Comparison of ENCODE assay signal across 30 cellular contexts in genomic region chr14:86087377-86087776, GRCh38.
"Had no signal": no experiment of that assay in that cellular context is flagged by ENCODE, and none has a peak within 500 bp of the region (broad histone marks: within the 10 kb centered on the region; RNA-seq: fewer than 3 reads in every experiment).

No MANE protein-coding gene starts in this region.

- H3K27me3 ChIP-seq: ascending aorta, brain microvascular endothelial cell, gastroesophageal sphincter, hepatocyte, pancreas, sigmoid colon, stomach, thyroid gland, upper lobe of left lung, vagina had no signal

- H2AFZ ChIP-seq: hepatocyte had no signal

- H3K4me1 ChIP-seq: ascending aorta, gastroesophageal sphincter, pancreas, psoas muscle, sigmoid colon, stomach, thyroid gland, upper lobe of left lung, vagina had no signal

- H3K9me3 Mint-ChIP-seq: activated naive CD4-positive, alpha-beta T cell treated with anti-CD3 and anti-CD28 coated beads for 36 hours had no signal

- H3K4me3 Mint-ChIP-seq: activated CD4-positive, alpha-beta T cell treated with anti-CD3 and anti-CD28 coated beads for 36 hours; activated naive CD4-positive, alpha-beta T cell treated with anti-CD3 and anti-CD28 coated beads for 36 hours; activated naive CD8-positive, alpha-beta T cell treated with anti-CD3 and anti-CD28 coated beads for 36 hours; activated T-helper 1 cell treated with anti-CD3 and anti-CD28 coated beads, Interleukin-12 subunit alpha, Interleukin-12 subunit beta, Interleukin-2, Interleukin-4 antibody, amounts not matched to agents 30 ng/mL and 10 ng/mL and 1 ng/mL, durations not matched to agents 14 hours and 24 hours and 36 hours; effector memory CD8-positive, alpha-beta T cell; naive B cell; stimulated activated naive B cell treated with anti-CD40 and anti-IgM and Interleukin-4, amounts not matched to agents 10 μg/mL and 1 μg/mL and 100 μg/mL, for 72 hours had no signal

- H3K4me1 Mint-ChIP-seq: activated CD4-positive, alpha-beta T cell treated with anti-CD3 and anti-CD28 coated beads for 36 hours had no signal

- H3K4me3 ChIP-seq: ascending aorta, gastroesophageal sphincter, hepatocyte, pancreas, psoas muscle, sigmoid colon, stomach, thyroid gland, upper lobe of left lung, vagina had no signal

- H3K79me2 ChIP-seq: hepatocyte had no signal

- DNase-seq: activated CD4-positive, alpha-beta T cell treated with anti-CD3 and anti-CD28 coated beads for 36 hours; activated CD4-positive, alpha-beta T cell treated with anti-CD3 and anti-CD28 coated beads, Interleukin-2, amount 50 U/mL, for 4 hours; activated CD4-positive, CD25-positive, alpha-beta regulatory T cell; activated CD8-positive, alpha-beta memory T cell treated with anti-CD3 and anti-CD28 coated beads for 24 hours; activated effector memory CD4-positive, alpha-beta T cell treated with anti-CD3 and anti-CD28 coated beads, Interleukin-2, amount 50 U/mL, for 16 hours; activated naive CD4-positive, alpha-beta T cell treated with anti-CD3 and anti-CD28 coated beads for 36 hours; activated naive CD8-positive, alpha-beta T cell treated with anti-CD3 and anti-CD28 coated beads for 36 hours; activated T-cell treated with anti-CD3 and anti-CD28 coated beads, Interleukin-2, amount 50 U/mL, for 1 hour; brain microvascular endothelial cell; cortex of kidney; effector memory CD8-positive, alpha-beta T cell; kidney; left colon; mammary epithelial cell; naive B cell; pancreas; psoas muscle; sigmoid colon; small intestine; stimulated activated CD4-positive, alpha-beta T cell treated with anti-CD3 and anti-CD28 coated beads, Interleukin-4, amount 100 ng/mL, for 4 hours; stimulated activated CD8-positive, alpha-beta memory T cell treated with anti-CD3 and anti-CD28 coated beads, Interleukin-4, amount 100 ng/mL, for 48 hours; stimulated activated naive B cell treated with anti-CD40 and anti-IgM and Interleukin-4, amounts not matched to agents 10 μg/mL and 1 μg/mL and 100 μg/mL, for 72 hours; stomach; thyroid gland; upper lobe of left lung had no signal

- H3K9me3 ChIP-seq: ascending aorta, gastroesophageal sphincter, pancreas, psoas muscle, thyroid gland, upper lobe of left lung, vagina had no signal

- H3K27me3 Mint-ChIP-seq: activated CD4-positive, alpha-beta T cell treated with anti-CD3 and anti-CD28 coated beads for 36 hours; activated naive CD8-positive, alpha-beta T cell treated with anti-CD3 and anti-CD28 coated beads for 36 hours; effector memory CD8-positive, alpha-beta T cell; naive B cell; stimulated activated naive B cell treated with anti-CD40 and anti-IgM and Interleukin-4, amounts not matched to agents 10 μg/mL and 1 μg/mL and 100 μg/mL, for 72 hours had no signal

- H3K36me3 ChIP-seq: ascending aorta, brain microvascular endothelial cell, gastroesophageal sphincter, pancreas, sigmoid colon, stomach, thyroid gland, upper lobe of left lung, vagina had no signal

- H3K4me2 ChIP-seq: hepatocyte had no signal

- H3K27ac Mint-ChIP-seq: activated CD4-positive, alpha-beta T cell treated with anti-CD3 and anti-CD28 coated beads for 36 hours; activated naive CD4-positive, alpha-beta T cell treated with anti-CD3 and anti-CD28 coated beads for 36 hours; activated naive CD8-positive, alpha-beta T cell treated with anti-CD3 and anti-CD28 coated beads for 36 hours; activated T-helper 1 cell treated with anti-CD3 and anti-CD28 coated beads, Interleukin-12 subunit alpha, Interleukin-12 subunit beta, Interleukin-2, Interleukin-4 antibody, amounts not matched to agents 30 ng/mL and 10 ng/mL and 1 ng/mL, durations not matched to agents 14 hours and 24 hours and 36 hours; naive B cell; stimulated activated naive B cell treated with anti-CD40 and anti-IgM and Interleukin-4, amounts not matched to agents 10 μg/mL and 1 μg/mL and 100 μg/mL, for 72 hours had no signal

- ATAC-seq: activated CD4-positive, alpha-beta T cell treated with anti-CD3 and anti-CD28 coated beads for 36 hours; effector memory CD8-positive, alpha-beta T cell; gastroesophageal sphincter; left colon; pancreas; psoas muscle; stimulated activated naive B cell treated with anti-CD40 and anti-IgM and Interleukin-4, amounts not matched to agents 10 μg/mL and 1 μg/mL and 100 μg/mL, for 72 hours had no signal
